41 cellular contexts compared by ENCODE assay signal in genomic region chr3:30761374-30761773, GRCh38.
"Had no signal": no experiment of that assay in that cellular context is flagged by ENCODE, and none has a peak within 500 bp of the region (broad histone marks: within the 10 kb centered on the region; RNA-seq: fewer than 3 reads in every experiment).

No MANE protein-coding gene starts in this region.

- H3K27ac Mint-ChIP-seq: activated CD4-positive, alpha-beta memory T cell treated with anti-CD3 and anti-CD28 coated beads, Interleukin-2, amount 10 ng/mL, durations not matched to agents 7 days and 5 days; activated CD4-positive, alpha-beta T cell treated with anti-CD3 and anti-CD28 coated beads for 36 hours; activated CD4-positive, alpha-beta T cell treated with anti-CD3 and anti-CD28 coated beads, Interleukin-2, amount 10 ng/mL, durations not matched to agents 7 days and 5 days; activated CD8-positive, alpha-beta T cell treated with anti-CD3 and anti-CD28 coated beads, Interleukin-2, amount 10 ng/mL, durations not matched to agents 7 days and 5 days; activated naive CD4-positive, alpha-beta T cell treated with anti-CD3 and anti-CD28 coated beads for 36 hours; activated naive CD4-positive, alpha-beta T cell treated with anti-CD3 and anti-CD28 coated beads, Interleukin-2, amount 50 U/mL, for 72 hours; activated naive CD8-positive, alpha-beta T cell treated with anti-CD3 and anti-CD28 coated beads for 36 hours; activated T-cell treated with anti-CD3 and anti-CD28 coated beads, Interleukin-2, amount 50 U/mL, for 72 hours; activated T-helper 1 cell treated with anti-CD3 and anti-CD28 coated beads, Interleukin-12 subunit alpha, Interleukin-12 subunit beta, Interleukin-2, Interleukin-4 antibody, amounts not matched to agents 30 ng/mL and 10 ng/mL and 1 ng/mL, durations not matched to agents 14 hours and 24 hours and 36 hours; activated T-helper 17 cell treated with anti-CD3 and anti-CD28 coated beads, Interleukin-2, amount 50 U/mL, for 72 hours; T-helper 1 cell treated with Interleukin-12 subunit alpha and Interleukin-12 subunit beta and Interleukin-4 antibody, amounts not matched to agents 30 μg/mL and 1 μg/mL, for 36 hours; T-helper 2 cell treated with Interferon-gamma antibody and Interleukin-4, amounts not matched to agents 5 μg/mL and 100 μg/mL, for 36 hours; WTC11 had no signal

- H3K36me3 ChIP-seq: adrenal gland, brain microvascular endothelial cell, breast epithelium, WERI-Rb-1 had no signal

- ATAC-seq: activated CD4-positive, alpha-beta T cell treated with anti-CD3 and anti-CD28 coated beads for 36 hours; activated CD4-positive, CD25-positive, alpha-beta regulatory T cell treated with anti-CD3 and anti-CD28 coated beads, Interleukin-2, amount 50 U/mL, for 24 hours; activated CD8-positive, alpha-beta T cell treated with anti-CD3 and anti-CD28 coated beads, Interleukin-2, amount 10 ng/mL, durations not matched to agents 7 days and 5 days; activated naive CD4-positive, alpha-beta T cell treated with anti-CD3 and anti-CD28 coated beads, Interleukin-2, amount 50 U/mL, for 72 hours; activated T-cell treated with anti-CD3 and anti-CD28 coated beads, Interleukin-2, amount 50 U/mL, for 4 hours; activated T-cell treated with anti-CD3 and anti-CD28 coated beads, Interleukin-2, amount 50 U/mL, for 72 hours; activated T-helper 17 cell treated with anti-CD3 and anti-CD28 coated beads, Interleukin-2, amount 50 U/mL, for 72 hours; body of pancreas; WTC11 had no signal

- H3K27me3 Mint-ChIP-seq: activated CD4-positive, alpha-beta T cell treated with anti-CD3 and anti-CD28 coated beads, Interleukin-2, amount 10 ng/mL, durations not matched to agents 7 days and 5 days; activated naive CD8-positive, alpha-beta T cell treated with anti-CD3 and anti-CD28 coated beads for 36 hours; central memory CD8-positive, alpha-beta T cell had no signal

- H3K4me3 Mint-ChIP-seq: activated CD4-positive, alpha-beta memory T cell treated with anti-CD3 and anti-CD28 coated beads, Interleukin-2, amount 10 ng/mL, durations not matched to agents 7 days and 5 days; activated CD4-positive, alpha-beta T cell treated with anti-CD3 and anti-CD28 coated beads for 36 hours; activated CD4-positive, alpha-beta T cell treated with anti-CD3 and anti-CD28 coated beads, Interleukin-2, amount 10 ng/mL, durations not matched to agents 7 days and 5 days; activated CD8-positive, alpha-beta T cell treated with anti-CD3 and anti-CD28 coated beads, Interleukin-2, amount 10 ng/mL, durations not matched to agents 7 days and 5 days; activated naive CD4-positive, alpha-beta T cell treated with anti-CD3 and anti-CD28 coated beads for 36 hours; activated naive CD8-positive, alpha-beta T cell treated with anti-CD3 and anti-CD28 coated beads for 36 hours; activated T-cell treated with anti-CD3 and anti-CD28 coated beads, Interleukin-2, amount 50 U/mL, for 4 hours; activated T-cell treated with anti-CD3 and anti-CD28 coated beads, Interleukin-2, amount 50 U/mL, for 72 hours; activated T-helper 1 cell treated with anti-CD3 and anti-CD28 coated beads, Interleukin-12 subunit alpha, Interleukin-12 subunit beta, Interleukin-2, Interleukin-4 antibody, amounts not matched to agents 30 ng/mL and 10 ng/mL and 1 ng/mL, durations not matched to agents 14 hours and 24 hours and 36 hours; activated T-helper 17 cell treated with anti-CD3 and anti-CD28 coated beads, Interleukin-2, amount 50 U/mL, for 72 hours; central memory CD8-positive, alpha-beta T cell; T-helper 1 cell treated with Interleukin-12 subunit alpha and Interleukin-12 subunit beta and Interleukin-4 antibody, amounts not matched to agents 30 μg/mL and 1 μg/mL, for 36 hours; T-helper 2 cell treated with Interferon-gamma antibody and Interleukin-4, amounts not matched to agents 5 μg/mL and 100 μg/mL, for 36 hours; WTC11 had no signal

- DNase-seq: activated CD4-positive, alpha-beta memory T cell treated with anti-CD3 and anti-CD28 coated beads, Interleukin-2, amount 10 ng/mL, durations not matched to agents 7 days and 5 days; activated CD4-positive, alpha-beta T cell treated with anti-CD3 and anti-CD28 coated beads for 1 hour; activated CD4-positive, alpha-beta T cell treated with anti-CD3 and anti-CD28 coated beads for 36 hours; activated CD4-positive, alpha-beta T cell treated with anti-CD3 and anti-CD28 coated beads for 48 hours; activated CD4-positive, alpha-beta T cell treated with anti-CD3 and anti-CD28 coated beads, Interleukin-2, amount 10 ng/mL, durations not matched to agents 7 days and 5 days; activated CD4-positive, alpha-beta T cell treated with anti-CD3 and anti-CD28 coated beads, Interleukin-2, amount 50 U/mL, for 48 hours; activated CD4-positive, CD25-positive, alpha-beta regulatory T cell; activated CD8-positive, alpha-beta memory T cell treated with anti-CD3 and anti-CD28 coated beads for 24 hours; activated CD8-positive, alpha-beta memory T cell treated with anti-CD3 and anti-CD28 coated beads, Interleukin-2, amount 50 U/mL, for 4 hours; activated CD8-positive, alpha-beta T cell treated with anti-CD3 and anti-CD28 coated beads, Interleukin-2, amount 10 ng/mL, durations not matched to agents 7 days and 5 days; activated effector memory CD4-positive, alpha-beta T cell treated with anti-CD3 and anti-CD28 coated beads, Interleukin-2, amount 50 U/mL, for 16 hours; activated gamma-delta T cell treated with Interleukin-2 at 50 U/mL for 16 hours; activated naive CD4-positive, alpha-beta T cell; activated naive CD4-positive, alpha-beta T cell treated with anti-CD3 and anti-CD28 coated beads for 36 hours; activated naive CD4-positive, alpha-beta T cell treated with anti-CD3 and anti-CD28 coated beads, Interleukin-2, amount 50 U/mL, for 16 hours; activated naive CD8-positive, alpha-beta T cell treated with anti-CD3 and anti-CD28 coated beads for 36 hours; activated T-cell treated with anti-CD3 and anti-CD28 coated beads for 4 hours; activated T-cell treated with anti-CD3 and anti-CD28 coated beads, Interleukin-2, amount 50 U/mL, for 1 hour; activated T-cell treated with anti-CD3 and anti-CD28 coated beads, Interleukin-2, amount 50 U/mL, for 4 hours; activated T-cell treated with anti-CD3 and anti-CD28 coated beads, Interleukin-2, amount 50 U/mL, for 72 hours; adrenal gland; amniotic stem cell; aorta; body of pancreas; brain microvascular endothelial cell; caudate nucleus; cerebellar nuclear complex; SW 1271; T-helper 1 cell; T-helper 2 cell; T-helper 9 cell; WERI-Rb-1 had no signal

- H3K9me3 ChIP-seq: adrenal gland, body of pancreas, breast epithelium had no signal

- H3K27ac ChIP-seq: adrenal gland, body of pancreas, brain microvascular endothelial cell, breast epithelium, WERI-Rb-1 had no signal

- H3K27me3 ChIP-seq: adrenal gland, body of pancreas, brain microvascular endothelial cell, breast epithelium had no signal

- H3K4me1 ChIP-seq: adrenal gland, breast epithelium had no signal

- H3K36me3 Mint-ChIP-seq: activated naive CD4-positive, alpha-beta T cell treated with anti-CD3 and anti-CD28 coated beads, Interleukin-2, amount 50 U/mL, for 72 hours; activated naive CD8-positive, alpha-beta T cell treated with anti-CD3 and anti-CD28 coated beads for 36 hours; WTC11 had no signal

- H3K4me3 ChIP-seq: adrenal gland, body of pancreas, breast epithelium had no signal

- H3K9me3 Mint-ChIP-seq: activated CD4-positive, alpha-beta memory T cell treated with anti-CD3 and anti-CD28 coated beads, Interleukin-2, amount 10 ng/mL, durations not matched to agents 7 days and 5 days; activated CD4-positive, alpha-beta T cell treated with anti-CD3 and anti-CD28 coated beads, Interleukin-2, amount 10 ng/mL, durations not matched to agents 7 days and 5 days; activated naive CD4-positive, alpha-beta T cell treated with anti-CD3 and anti-CD28 coated beads for 36 hours; activated naive CD4-positive, alpha-beta T cell treated with anti-CD3 and anti-CD28 coated beads, Interleukin-2, amount 50 U/mL, for 72 hours; activated naive CD8-positive, alpha-beta T cell treated with anti-CD3 and anti-CD28 coated beads for 36 hours; activated T-cell treated with anti-CD3 and anti-CD28 coated beads, Interleukin-2, amount 50 U/mL, for 4 hours; activated T-cell treated with anti-CD3 and anti-CD28 coated beads, Interleukin-2, amount 50 U/mL, for 72 hours; activated T-helper 1 cell treated with anti-CD3 and anti-CD28 coated beads, Interleukin-12 subunit alpha, Interleukin-12 subunit beta, Interleukin-2, Interleukin-4 antibody, amounts not matched to agents 30 ng/mL and 10 ng/mL and 1 ng/mL, durations not matched to agents 14 hours and 24 hours and 36 hours; activated T-helper 17 cell treated with anti-CD3 and anti-CD28 coated beads, Interleukin-2, amount 50 U/mL, for 72 hours; central memory CD8-positive, alpha-beta T cell; T-helper 1 cell treated with Interleukin-12 subunit alpha and Interleukin-12 subunit beta and Interleukin-4 antibody, amounts not matched to agents 30 μg/mL and 1 μg/mL, for 36 hours; T-helper 2 cell treated with Interferon-gamma antibody and Interleukin-4, amounts not matched to agents 5 μg/mL and 100 μg/mL, for 36 hours; WTC11 had no signal

- H3K4me1 Mint-ChIP-seq: activated CD4-positive, alpha-beta memory T cell treated with anti-CD3 and anti-CD28 coated beads, Interleukin-2, amount 10 ng/mL, durations not matched to agents 7 days and 5 days; activated CD4-positive, alpha-beta T cell treated with anti-CD3 and anti-CD28 coated beads for 36 hours; activated CD4-positive, alpha-beta T cell treated with anti-CD3 and anti-CD28 coated beads, Interleukin-2, amount 10 ng/mL, durations not matched to agents 7 days and 5 days; activated naive CD8-positive, alpha-beta T cell treated with anti-CD3 and anti-CD28 coated beads for 36 hours; activated T-helper 17 cell treated with anti-CD3 and anti-CD28 coated beads, Interleukin-2, amount 50 U/mL, for 72 hours; central memory CD8-positive, alpha-beta T cell; WTC11 had no signal
